Comparison of ENCODE assay signal across 8 cellular contexts in the genomic region with DNA sequence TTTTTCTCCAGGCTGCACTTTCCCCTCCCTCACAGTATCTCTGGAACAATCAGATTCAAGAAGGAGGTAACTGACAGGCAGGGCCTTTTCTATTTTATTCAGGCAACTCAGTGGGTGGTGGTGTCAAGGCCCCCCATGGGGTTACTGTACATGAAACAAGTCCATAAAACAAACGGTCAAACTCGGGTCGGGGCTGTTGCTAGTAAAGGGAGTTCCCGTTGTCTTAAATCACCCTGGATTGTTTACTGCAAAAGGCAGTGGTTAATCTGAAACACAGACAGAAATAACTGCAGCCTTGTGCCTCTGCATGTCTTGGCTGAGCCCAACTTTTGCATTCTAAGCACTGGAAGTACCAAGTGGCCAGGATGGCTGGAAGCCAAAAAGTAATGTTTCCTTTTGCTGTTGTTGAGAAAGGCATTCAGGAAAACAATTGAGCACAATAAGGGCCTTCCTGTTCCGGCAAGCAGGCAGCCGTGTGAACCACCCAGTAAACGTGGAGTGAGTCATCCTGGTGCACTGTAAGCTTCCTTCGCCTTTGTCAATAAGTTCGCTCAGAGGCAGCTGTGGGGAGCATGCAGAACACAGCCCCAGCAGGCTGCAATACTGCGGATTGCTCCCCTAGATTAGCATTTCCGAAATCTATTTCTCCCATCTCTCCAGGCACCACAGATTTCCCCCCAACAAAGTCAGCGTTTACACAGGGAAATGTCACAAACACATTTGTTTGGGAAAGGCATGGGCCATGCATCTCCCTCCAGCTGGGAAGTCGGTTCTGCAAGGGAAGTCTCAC.
DNase-seq lines count a peak whose midpoint lies in the region; ATAC-seq and TF ChIP-seq lines count a peak whose summit lies in the region.

No MANE protein-coding gene starts in this region.

- no peak overlapping the region for H2BK5ac ChIP-seq in trophoblast cell (ENCODE audit: low read depth, low read length, poor library complexity)

- H4K91ac ChIP-seq in trophoblast cell (ENCODE audit: low read depth, low read length): no peak overlapping the region

- H4K12ac ChIP-seq in trophoblast cell (ENCODE audit: low read depth, low read length): no peak overlapping the region

- peak; percentile 99 for DNase-seq in ELR (ENCODE audit: low read depth)
- peak; percentile 99 for DNase-seq in H4 (ENCODE audit: low spot score)
- peak; percentile 100 for DNase-seq in choroid plexus epithelial cell (ENCODE audit: low read depth)
- peak; percentile 62 to 78 for DNase-seq in left lung
- peak in 2 of 3 donors; percentile 15 to 24 for DNase-seq in stimulated activated CD4-positive, alpha-beta T cell treated with anti-CD3 and anti-CD28 coated beads, TNF-alpha, amount 100 ng/mL, for 1 hour (ENCODE audit: low read depth in 3 of 3, low spot score in 1 of 3)
- DNase-seq in trophoblast cell: no peak

- H2BK120ac ChIP-seq in trophoblast cell (ENCODE audit: insufficient read depth, low read length, poor library complexity): no peak overlapping the region

- H3K4me3 ChIP-seq in KMS-11 (IDR thresholded peaks at IDR 0.05; ENCODE audit: insufficient read depth, low read depth, low read length) (no peak overlapping the region), choroid plexus epithelial cell (ENCODE audit: low read depth, low read length) (no peak overlapping the region), left lung (no peak overlapping the region), trophoblast cell (ENCODE audit: low read depth, low read length) (no peak overlapping the region)

- H4K20me1 ChIP-seq in KMS-11 (ENCODE audit: insufficient read depth): no peaks in the 10 kb centered on the region

- H3K9ac ChIP-seq in KMS-11: peak overlapping the region; percentile 23; the same call in 1 of the 2 replicates
- H3K9ac ChIP-seq in trophoblast cell (ENCODE audit: low read length): no peak overlapping the region

- no peak overlapping the region for H3K23ac ChIP-seq in trophoblast cell (ENCODE audit: low read length)

- H3K9me3 ChIP-seq in left lung (no peaks in the 10 kb centered on the region), trophoblast cell (ENCODE audit: insufficient read depth, low read depth, low read length) (peaks cover 2% of the 10 kb centered on the region)

- H3K36me3 ChIP-seq in KMS-11 (ENCODE audit: insufficient read depth): no peaks in the 10 kb centered on the region
- H3K36me3 ChIP-seq in left lung: no peaks in the 10 kb centered on the region
- no peaks in the 10 kb centered on the region for H3K36me3 ChIP-seq in trophoblast cell (ENCODE audit: control insufficient read depth in 1 of 2, insufficient read depth in 2 of 2, low read length in 2 of 2)

- H3K14ac ChIP-seq in trophoblast cell (ENCODE audit: low read length): no peak overlapping the region

- peak overlapping the region; percentile 69 for H3K27ac ChIP-seq in KMS-11
- H3K27ac ChIP-seq in VCaP: peak overlapping the region; percentile 79
- H3K27ac ChIP-seq in left lung: peak overlapping the region; percentile 39 to 72
- no peak overlapping the region for H3K27ac ChIP-seq in trophoblast cell (ENCODE audit: low read depth, low read length)

- H3K4me2 ChIP-seq in KMS-11: peak overlapping the region; percentile 38
- no peak overlapping the region for H3K4me2 ChIP-seq in trophoblast cell (ENCODE audit: low read length)

- TF ChIP-seq CTCF in KMS-11 (conservative IDR thresholded peaks at IDR 0.05; ENCODE audit: low read depth, low read length) (no peak), VCaP (conservative IDR thresholded peaks at IDR 0.05) (no peak), choroid plexus epithelial cell (conservative IDR thresholded peaks at IDR 0.05; ENCODE audit: low read depth, low read length) (peak; percentile 18), left lung (IDR thresholded peaks at IDR 0.05) (no peak)

- H2BK12ac ChIP-seq in trophoblast cell (ENCODE audit: low read length): no peak overlapping the region

- H3K79me2 ChIP-seq in KMS-11 (ENCODE audit: insufficient read depth, low read depth) (no peaks in the 10 kb centered on the region), trophoblast cell (ENCODE audit: control insufficient read depth, insufficient read depth, low read length, poor library complexity) (no peaks in the 10 kb centered on the region)

- intact Hi-C loops in left lung (cut with DNase I): loop anchor here in 1 of 2 donors (10.0 kb wide), 1 partner anchor 145 kb away; a partner anchor contains a TSS

- H3K4me1 ChIP-seq in KMS-11 (ENCODE audit: low read depth, poor library complexity, severe bottlenecking) (peaks cover 13% of the 10 kb centered on the region), left lung (peaks cover 9 to 19% of the 10 kb centered on the region in 2 donors), trophoblast cell (ENCODE audit: control insufficient read depth in 1 of 2, insufficient read depth in 2 of 2, low read length in 2 of 2) (no peaks in the 10 kb centered on the region)

- no peak overlapping the region for H3K18ac ChIP-seq in trophoblast cell (ENCODE audit: low read length)

- no peak overlapping the region for H2AK5ac ChIP-seq in trophoblast cell (ENCODE audit: low read length)

- no peaks in the 10 kb centered on the region for H3K27me3 ChIP-seq in KMS-11 (ENCODE audit: insufficient read depth, low read depth)
- peaks cover 0 to 19% of the 10 kb centered on the region in 2 donors for H3K27me3 ChIP-seq in left lung
- H3K27me3 ChIP-seq in trophoblast cell (ENCODE audit: insufficient read depth, low read length): no peaks in the 10 kb centered on the region

- no peak overlapping the region for H4K8ac ChIP-seq in trophoblast cell (ENCODE audit: low read depth, low read length)

- H2AFZ ChIP-seq in KMS-11 (ENCODE audit: low read depth): peak overlapping the region; percentile 58
- H2AFZ ChIP-seq in trophoblast cell (ENCODE audit: insufficient read depth, low read length, poor library complexity): no peak overlapping the region

- no peaks in the 10 kb centered on the region for H3K79me1 ChIP-seq in trophoblast cell (ENCODE audit: low read length)

- ATAC-seq in left lung: peak; percentile 96

- H3K4ac ChIP-seq in trophoblast cell (ENCODE audit: low read depth, low read length): no peak overlapping the region

- WGBS in trophoblast cell (ENCODE audit: extremely low coverage, insufficient coverage, insufficient read length): no CpG with 5 or more reads among the region's 13 CpGs

Comparison
In these comparisons a context has a peak if more than half of its experiments do, and no peak if none do; other contexts are left out.
1. DNase-seq: peak in ELR (single experiment), H4 (single experiment), choroid plexus epithelial cell (single experiment), left lung (2 of 2) and stimulated activated CD4-positive, alpha-beta T cell treated with anti-CD3 and anti-CD28 coated beads, TNF-alpha, amount 100 ng/mL, for 1 hour (2 of 3); none in trophoblast cell (0 of 2).